ENCODE assay signal across 17 cellular contexts in the genomic region with DNA sequence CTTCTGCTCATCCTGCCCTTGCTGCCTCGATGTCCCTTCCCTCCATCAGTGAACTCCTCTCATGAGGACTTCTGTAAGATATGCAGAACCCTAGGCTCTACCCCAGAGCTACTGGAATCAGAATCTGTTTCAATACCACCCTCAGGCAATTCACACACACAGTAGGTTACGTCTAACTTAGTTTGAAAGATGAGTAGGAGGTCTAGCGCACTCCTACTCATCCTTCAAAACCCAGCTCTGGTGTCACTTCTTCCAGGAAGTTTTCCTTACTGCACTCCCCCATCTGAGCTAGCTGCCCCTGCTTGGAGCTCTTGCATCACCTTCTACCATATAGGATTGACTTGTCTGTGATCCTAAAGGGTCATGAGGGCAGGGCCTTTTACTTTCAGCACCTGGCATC. TPM values are rescaled to one million over a fixed set of nuclear protein-coding genes. Genes with fewer than 3 reads are reported as not detected.
DNase-seq lines count a peak whose midpoint lies in the region; ATAC-seq, FAIRE-seq and TF ChIP-seq lines count a peak whose summit lies in the region.
"Had no signal": no experiment of that assay in that cellular context is flagged by ENCODE, and none has a peak within 500 bp of the region (broad histone marks: within the 10 kb centered on the region; RNA-seq: fewer than 3 reads in every experiment).

No MANE protein-coding gene starts in this region.

- no peak overlapping the region for H2AK5ac ChIP-seq in trophoblast cell (ENCODE audit: low read length)

- no peak overlapping the region for H4K12ac ChIP-seq in trophoblast cell (ENCODE audit: low read depth, low read length)

- peak overlapping the region; percentile 79 for H2BK120ac ChIP-seq in trophoblast cell (ENCODE audit: insufficient read depth, low read length, poor library complexity)

- H3K36me3 ChIP-seq in Caco-2 (ENCODE audit: control insufficient read depth, insufficient read depth, low read length), result no peaks in the 10 kb centered on the region
- H3K36me3 ChIP-seq in kidney (ENCODE audit: control insufficient read depth in 1 of 2, insufficient read depth in 2 of 2, low read length in 2 of 2), result peaks cover 4 to 27% of the 10 kb centered on the region in 2 donors
- H3K36me3 ChIP-seq in trophoblast cell (ENCODE audit: control insufficient read depth in 1 of 2, insufficient read depth in 2 of 2, low read length in 2 of 2), result no peaks in the 10 kb centered on the region
- H3K36me3 ChIP-seq: BE2C had no signal

- H3K79me1 ChIP-seq in trophoblast cell (ENCODE audit: low read length), result peaks cover 43% of the 10 kb centered on the region

- DNase-seq in Caco-2, result no peak
- no peak for DNase-seq in D721Med (ENCODE audit: insufficient read length, low spot score)
- DNase-seq in kidney, result no peak
- no peak for DNase-seq in trophoblast cell
- DNase-seq in AG08396 (ENCODE audit: low spot score), result no peak
- DNase-seq in SW 1271 (lab: John Stamatoyannopoulos, UW), result no peak
- DNase-seq: BE2C; CD4-positive, alpha-beta memory T cell; DMS53; GM23248; IMR-90 had no signal

- peaks cover 8% of the 10 kb centered on the region for H3K4me1 Mint-ChIP-seq in Caco-2 (ENCODE audit: low read depth, unreplicated experiment)
- H3K4me1 Mint-ChIP-seq: CD4-positive, alpha-beta memory T cell had no signal

- H3K4ac ChIP-seq in trophoblast cell (ENCODE audit: low read depth, low read length), result no peak overlapping the region

- H3K27ac Mint-ChIP-seq in Caco-2 (ENCODE audit: unreplicated experiment), result peak overlapping the region; percentile 68

- no peak overlapping the region for H2BK5ac ChIP-seq in trophoblast cell (ENCODE audit: low read depth, low read length, poor library complexity)

- H2BK12ac ChIP-seq in trophoblast cell (ENCODE audit: low read length), result peak overlapping the region; percentile 77

- no TSS peak for BruUV-seq in Caco-2 (replicated peaks; lab: Mats Ljungman, UMichigan)

- H4K8ac ChIP-seq in trophoblast cell (ENCODE audit: low read depth, low read length), result no peak overlapping the region

- H3K79me2 ChIP-seq in trophoblast cell (ENCODE audit: control insufficient read depth, insufficient read depth, low read length, poor library complexity), result peaks cover 3% of the 10 kb centered on the region

- H3K4me3 ChIP-seq in Caco-2 (ENCODE audit: low read depth, low read length) (no peak overlapping the region), kidney (ENCODE audit: low read length in 2 of 2) (no peak overlapping the region), trophoblast cell (ENCODE audit: low read depth, low read length) (no peak overlapping the region)
- H3K4me3 ChIP-seq: GM23248 had no signal

- H3K14ac ChIP-seq in trophoblast cell (ENCODE audit: low read length), result peak overlapping the region; percentile 52

- no peak overlapping the region for H3K4me3 Mint-ChIP-seq in Caco-2 (ENCODE audit: unreplicated experiment)
- H3K4me3 Mint-ChIP-seq: CD4-positive, alpha-beta memory T cell had no signal

- peak; percentile 6 for FAIRE-seq in D721Med (lab: Jason Lieb, UNC)
- FAIRE-seq in kidney (lab: Jason Lieb, UNC), result no peak
- FAIRE-seq: A204.1, GM18507, H54 had no signal

- H3K36me3 Mint-ChIP-seq in Caco-2 (ENCODE audit: insufficient read depth, unreplicated experiment), result no peaks in the 10 kb centered on the region
- H3K36me3 Mint-ChIP-seq: CD4-positive, alpha-beta memory T cell had no signal

- no peak overlapping the region for H2AFZ ChIP-seq in trophoblast cell (ENCODE audit: insufficient read depth, low read length, poor library complexity)
- H2AFZ ChIP-seq: GM23248 had no signal

- no CpG with 5 or more reads among the region's 3 CpGs for WGBS in trophoblast cell (ENCODE audit: extremely low coverage, insufficient coverage, insufficient read length)

- no peaks in the 10 kb centered on the region for H3K9me3 Mint-ChIP-seq in Caco-2 (ENCODE audit: unreplicated experiment)
- H3K9me3 Mint-ChIP-seq: CD4-positive, alpha-beta memory T cell had no signal

- H3K23ac ChIP-seq in trophoblast cell (ENCODE audit: low read length), result no peak overlapping the region

- peak overlapping the region; percentile 93 for H4K91ac ChIP-seq in trophoblast cell (ENCODE audit: low read depth, low read length)

- intact Hi-C loops in Caco-2 (cut with micrococcal nuclease; ENCODE audit: unreplicated experiment) (no loop called here), kidney (cut with DNase I) (no loop called here)

- CTCF ChIA-PET in Caco-2 (lab: Charles Lee), result no interaction called here

- H3K27me3 ChIP-seq in Caco-2 (replicated peaks; ENCODE audit: control insufficient read depth, insufficient read depth, low read length) (no peaks in the 10 kb centered on the region), trophoblast cell (ENCODE audit: insufficient read depth, low read length) (no peaks in the 10 kb centered on the region)
- H3K27me3 ChIP-seq: BE2C had no signal

- peak overlapping the region; percentile 57 for H3K18ac ChIP-seq in trophoblast cell (ENCODE audit: low read length)

- H3K27ac ChIP-seq in kidney (ENCODE audit: low read depth in 2 of 2, low read length in 2 of 2), result peak overlapping the region; percentile 3 to 41
- H3K27ac ChIP-seq in trophoblast cell (ENCODE audit: low read depth, low read length), result no peak overlapping the region
- H3K27ac ChIP-seq: C4-2B, GM23248 had no signal

- H3K4me2 ChIP-seq in trophoblast cell (ENCODE audit: low read length), result no peak overlapping the region

- TF ChIP-seq CTCF in Caco-2 (IDR thresholded peaks at IDR 0.05; ENCODE audit: insufficient read depth in 1 of 2, low read depth in 1 of 2, low read length in 1 of 2, severe bottlenecking in 1 of 2, unreplicated experiment in 1 of 2) (no peak), D721Med (IDR thresholded peaks at IDR 0.05; ENCODE audit: insufficient read depth, missing control alignments) (no peak), kidney (IDR thresholded peaks at IDR 0.05; ENCODE audit: borderline replicate concordance, extremely low read depth, insufficient read depth) (no peak)

- H3K27me3 Mint-ChIP-seq in Caco-2 (ENCODE audit: insufficient read depth, unreplicated experiment), result no peaks in the 10 kb centered on the region

- no peak overlapping the region for H3K9ac ChIP-seq in kidney (ENCODE audit: low read length in 2 of 2)
- H3K9ac ChIP-seq in trophoblast cell (ENCODE audit: low read length), result no peak overlapping the region
- H3K9ac ChIP-seq: GM23248 had no signal

- H3K4me1 ChIP-seq in Caco-2 (peaks cover 15% of the 10 kb centered on the region), kidney (ENCODE audit: control insufficient read depth in 1 of 2, insufficient read depth in 1 of 2, low read depth in 1 of 2, low read length in 2 of 2) (peaks cover 9 to 21% of the 10 kb centered on the region in 2 donors), trophoblast cell (ENCODE audit: control insufficient read depth in 1 of 2, insufficient read depth in 2 of 2, low read length in 2 of 2) (peaks cover 33 to 44% of the 10 kb centered on the region in 2 experiments)

- H3K9me3 ChIP-seq in Caco-2 (peaks cover 4% of the 10 kb centered on the region; the same call in 1 of the 2 replicates), kidney (ENCODE audit: control insufficient read depth in 1 of 2, low read length in 2 of 2) (no peaks in the 10 kb centered on the region), trophoblast cell (ENCODE audit: insufficient read depth, low read depth, low read length) (peaks cover 3% of the 10 kb centered on the region)
- H3K9me3 ChIP-seq: BE2C had no signal

- no peak for ATAC-seq in HG02588 (IDR thresholded peaks at IDR 0.05; ENCODE audit: unreplicated experiment)
- ATAC-seq: HCT116 had no signal

- POLR2A ChIA-PET in Caco-2 (lab: Charles Lee), result no interaction called here

RNA-seq across cellular contexts. Expression of gene DICER1, which starts 56.4 kb away (rescaled TPM):
- total RNA-seq in Caco-2 (2022) (56.0 and 57.3 TPM in 2 replicates), kidney (83.6 TPM)
- 6.0 TPM for polyA plus RNA-seq in kidney (ENCODE audit: insufficient read depth, low read depth, low replicate concordance)
- polyA plus RNA-seq in trophoblast cell (2013), result 91.5 and 95.6 TPM in 2 replicates
